1 cellular context compared by ENCODE assay signal in the genomic region with DNA sequence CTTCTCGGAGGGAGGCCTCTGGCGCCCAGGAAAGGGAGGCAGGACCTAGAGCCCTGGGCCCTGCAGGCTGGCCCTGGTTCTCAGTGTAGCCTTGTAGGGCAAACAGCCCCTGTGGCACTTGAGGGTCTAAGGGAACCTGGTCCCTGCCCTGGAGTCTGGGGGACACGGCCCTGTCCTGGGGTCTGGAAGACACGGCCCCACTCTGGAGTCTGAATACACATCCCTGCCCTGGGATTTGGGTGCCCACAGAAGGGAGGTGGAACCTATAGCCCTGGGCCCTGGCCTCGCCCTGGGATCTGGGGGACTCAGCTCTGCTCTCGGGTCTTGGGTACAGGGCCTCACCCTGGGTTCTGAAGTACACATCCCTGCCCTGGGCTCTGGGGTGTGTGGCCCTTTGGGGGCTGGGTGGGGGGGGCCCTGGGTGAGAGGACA.
TF ChIP-seq lines count a peak whose summit lies in the region.

No MANE protein-coding gene starts in this region.

TF ChIP-seq in IMR-90, 13 proteins besides CTCF, POLR2A, EP300 and RAD21 (continued from another document):
- TF ChIP-seq MXI1 (IDR thresholded peaks at IDR 0.05; ENCODE audit: borderline replicate concordance, low read depth, low read length) = no peak
- no peak for TF ChIP-seq CEBPB (IDR thresholded peaks at IDR 0.05; ENCODE audit: low read depth, low read length)
- TF ChIP-seq RFX5 (IDR thresholded peaks at IDR 0.05; ENCODE audit: low read depth, low read length) = no peak
TF ChIP-seq in IMR-90: peak in this region for 0.
